ENCODE assay signal across 8 cellular contexts in genomic region chr14:77882098-77882497, GRCh38.
DNase-seq lines count a peak whose midpoint lies in the region; ATAC-seq and TF ChIP-seq lines count a peak whose summit lies in the region.
"Had no signal": no experiment of that assay in that cellular context is flagged by ENCODE, and none has a peak within 500 bp of the region (broad histone marks: within the 10 kb centered on the region; RNA-seq: fewer than 3 reads in every experiment).

No MANE protein-coding gene starts in this region.

- peaks cover 0 to 2% (median 0%) of the 10 kb centered on the region in 9 donors for H3K36me3 ChIP-seq in heart right ventricle

- WGBS in heart right ventricle, 2 donors = 47 to 53% methylated on average over 5 of the region's 5 CpGs

- no peak for TF ChIP-seq CTCF in heart right ventricle (IDR thresholded peaks at IDR 0.05)
- TF ChIP-seq CTCF in omental fat pad (IDR thresholded peaks at IDR 0.05) = no peak

- ATAC-seq in heart right ventricle = peak; percentile 45 to 82 (median 70)
- ATAC-seq in omental fat pad (ENCODE audit: low FRiP score) = no peak
- no peak for ATAC-seq in HG02642 (IDR thresholded peaks at IDR 0.05; ENCODE audit: poor library complexity, unreplicated experiment)

- no peaks in the 10 kb centered on the region for H3K9me3 ChIP-seq in heart right ventricle

- DNase-seq in NCI-H1092 (lab: John Stamatoyannopoulos, UW) (peak; percentile 81), NCI-H774 (lab: John Stamatoyannopoulos, UW) (peak; percentile 50), heart right ventricle (peak; percentile 48 to 68), superior temporal gyrus (ENCODE audit: extremely low spot score) (peak; percentile 60), omental fat pad (ENCODE audit: low spot score) (no peak), islet precursor cell (no peak)
- DNase-seq: immature natural killer cell had no signal

- no peak overlapping the region for H3K4me3 ChIP-seq in heart right ventricle

- H3K27me3 ChIP-seq in heart right ventricle = no peaks in the 10 kb centered on the region

- H3K4me1 ChIP-seq in heart right ventricle = peaks cover 0 to 46% (median 12%) of the 10 kb centered on the region in 9 donors

- intact Hi-C loops in heart right ventricle (cut with DNase I) = no loop called here

- H3K27ac ChIP-seq in heart right ventricle = peak overlapping the region in 8 of 10 donors; percentile 41 to 76 (median 68)

Comparison
In these comparisons a context has a peak if more than half of its experiments do, and no peak if none do; other contexts are left out.
1. DNase-seq: peak in NCI-H1092 (single experiment), NCI-H774 (single experiment), heart right ventricle (2 of 2) and superior temporal gyrus (single experiment); none in omental fat pad (single experiment) and islet precursor cell (single experiment).
2. ATAC-seq: peak in heart right ventricle (8 of 8); none in omental fat pad (single experiment) and HG02642 (single experiment).